ENCODE assay signal across 8 cellular contexts in genomic region chr1:89762801-89763648, GRCh38. TPM values are rescaled to one million over a fixed set of nuclear protein-coding genes. Genes with fewer than 3 reads are reported as not detected.
DNase-seq lines count a peak whose midpoint lies in the region; ATAC-seq lines count a peak whose summit lies in the region.

No MANE protein-coding gene starts in this region.

- H3K27me3 Mint-ChIP-seq in activated naive CD4-positive, alpha-beta T cell treated with anti-CD3 and anti-CD28 coated beads for 36 hours (ENCODE audit: low read depth) = no peaks in the 10 kb centered on the region

- DNase-seq in Daoy (ENCODE audit: low read depth) (peak; percentile 94), KG1 (lab: John Stamatoyannopoulos, UW) (peak; percentile 72), SJCRH30 (peak; percentile 75 to 86), globus pallidus (ENCODE audit: low spot score) (peak; percentile 87), nucleus accumbens (lab: John Stamatoyannopoulos, UW) (peak in 55 of 56 donors; percentile 12 to 91 (median 77)), superior temporal gyrus (ENCODE audit: extremely low spot score) (peak; percentile 94)
- peak; percentile 92 for DNase-seq in activated naive CD4-positive, alpha-beta T cell treated with anti-CD3 and anti-CD28 coated beads for 36 hours

- intact Hi-C loops in activated naive CD4-positive, alpha-beta T cell treated with anti-CD3 and anti-CD28 coated beads for 36 hours (cut with micrococcal nuclease) = loop anchor here (1.0 to 2.0 kb wide), 8 partner anchors 39 to 280 kb away; partner anchors contain the start of genes LRRC8B and LRRC8C

- H3K36me3 Mint-ChIP-seq in activated naive CD4-positive, alpha-beta T cell treated with anti-CD3 and anti-CD28 coated beads for 36 hours (ENCODE audit: low read depth) = no peaks in the 10 kb centered on the region

- no peaks in the 10 kb centered on the region for H3K9me3 Mint-ChIP-seq in activated naive CD4-positive, alpha-beta T cell treated with anti-CD3 and anti-CD28 coated beads for 36 hours

- H3K27ac ChIP-seq in SJCRH30 = no peak overlapping the region

- peak overlapping the region; percentile 86 for H3K4me3 Mint-ChIP-seq in activated naive CD4-positive, alpha-beta T cell treated with anti-CD3 and anti-CD28 coated beads for 36 hours

- H3K4me3 ChIP-seq in SJCRH30 = peak overlapping the region; percentile 52

- CTCF ChIA-PET in activated naive CD4-positive, alpha-beta T cell treated with anti-CD3 and anti-CD28 coated beads for 36 hours (lab: Charles Lee) = interaction anchor here (0.6 to 6.1 kb wide), 56 partner anchors 8 to 282 kb away, joined by 3 to 112 read pairs (median 5); partner anchors contain the start of gene LRRC8C

- H3K4me1 ChIP-seq in SJCRH30 = no peaks in the 10 kb centered on the region

- peaks cover 12% of the 10 kb centered on the region; the same call in 1 of the 2 replicates for H3K27me3 ChIP-seq in SJCRH30

- no peaks in the 10 kb centered on the region; the same call in 1 of the 2 replicates for H3K9me3 ChIP-seq in SJCRH30 (replicated peaks)

- H3K27ac Mint-ChIP-seq in activated naive CD4-positive, alpha-beta T cell treated with anti-CD3 and anti-CD28 coated beads for 36 hours = peak overlapping the region; percentile 81

- peak; percentile 100 for ATAC-seq in GM21737 (IDR thresholded peaks at IDR 0.05; ENCODE audit: unreplicated experiment)

- peaks cover 42% of the 10 kb centered on the region for H3K4me1 Mint-ChIP-seq in activated naive CD4-positive, alpha-beta T cell treated with anti-CD3 and anti-CD28 coated beads for 36 hours (ENCODE audit: low read depth)

- H3K36me3 ChIP-seq in SJCRH30 = no peaks in the 10 kb centered on the region

RNA-seq across cellular contexts. Expression of gene LRRC8D, which starts 57.8 kb away (rescaled TPM):
- 36.2 and 46.0 TPM in 2 replicates for total RNA-seq in Daoy (2014; rRNA removed; shearing (Covaris generic))
- total RNA-seq in SJCRH30 (2014; rRNA removed; shearing (Covaris generic)) = 13.4 and 16.1 TPM in 2 replicates
- 10 to 100 TPM; 14.4 to 15.0 TPM for total RNA-seq in activated naive CD4-positive, alpha-beta T cell treated with anti-CD3 and anti-CD28 coated beads for 36 hours
